28 cellular contexts compared by ENCODE assay signal in the genomic region with DNA sequence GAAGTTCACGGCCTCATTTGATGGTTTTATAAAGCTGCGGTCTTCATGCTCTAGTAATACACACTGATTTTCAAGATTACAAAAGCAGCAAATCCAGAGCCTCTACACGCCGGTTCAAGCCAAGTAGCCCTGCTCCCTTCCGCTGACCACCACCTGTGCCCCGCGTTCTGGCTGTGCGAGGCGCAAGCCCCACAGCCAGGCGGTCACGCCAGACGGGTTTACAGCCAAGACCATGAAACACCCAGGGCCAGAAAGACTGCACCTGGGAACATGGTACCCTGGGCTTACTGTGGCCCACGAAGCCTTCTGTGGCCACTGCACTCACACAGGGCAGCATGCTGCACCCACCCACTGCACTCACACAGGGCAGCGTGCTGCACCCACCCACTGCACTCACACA. TPM values are rescaled to one million over a fixed set of nuclear protein-coding genes. Genes with fewer than 3 reads are reported as not detected.
A peak's percentile ranks its signal among the peaks of the same experiment; 100 is the strongest.
DNase-seq lines count a peak whose midpoint lies in the region; ATAC-seq, FAIRE-seq and TF ChIP-seq lines count a peak whose summit lies in the region.
"Had no signal": no experiment of that assay in that cellular context is flagged by ENCODE, and none has a peak within 500 bp of the region (broad histone marks: within the 10 kb centered on the region; RNA-seq: fewer than 3 reads in every experiment).

No MANE protein-coding gene starts in this region.

- H3K4me2 ChIP-seq in H1 (ENCODE audit: insufficient read depth in 1 of 2, low read depth in 2 of 2, low read length in 2 of 2) (no peak overlapping the region), osteoblast (ENCODE audit: insufficient read depth, low read length) (peak overlapping the region; percentile 18), PC-3 (ENCODE audit: low read length) (no peak overlapping the region), trophoblast cell (ENCODE audit: low read length) (no peak overlapping the region)
- H3K4me2 ChIP-seq: SK-N-SH had no signal

- POLR2A ChIA-PET in H1 (lab: Charles Lee; ENCODE audit: partially characterized antibody) (no interaction called here), PC-3 (lab: Charles Lee; ENCODE audit: unreplicated experiment) (no interaction called here)

- TF ChIP-seq EP300 in H1 (IDR thresholded peaks at IDR 0.05; ENCODE audit: borderline replicate concordance in 1 of 2, low read depth in 2 of 2, low read length in 2 of 2) = no peak

- no peak overlapping the region for H3K18ac ChIP-seq in H1 (ENCODE audit: extremely low read depth, low read length)
- no peak overlapping the region for H3K18ac ChIP-seq in trophoblast cell (ENCODE audit: low read length)

- H3K23ac ChIP-seq in H1 (ENCODE audit: insufficient read length) = no peak overlapping the region
- no peak overlapping the region for H3K23ac ChIP-seq in trophoblast cell (ENCODE audit: low read length)

- H3K4ac ChIP-seq in H1 (replicated peaks; ENCODE audit: insufficient read length, low read depth, low read length) = no peak overlapping the region
- no peak overlapping the region for H3K4ac ChIP-seq in trophoblast cell (ENCODE audit: low read depth, low read length)

- H3K79me2 ChIP-seq in H1 (ENCODE audit: control insufficient read depth in 1 of 2, insufficient read depth in 2 of 2, low read length in 2 of 2) = peaks cover 0 to 55% of the 10 kb centered on the region in 2 experiments; a peak in 2 of 4 replicates
- peaks cover 45% of the 10 kb centered on the region for H3K79me2 ChIP-seq in osteoblast (ENCODE audit: insufficient read depth, low read length)
- peaks cover 29% of the 10 kb centered on the region; the same call in 1 of the 2 replicates for H3K79me2 ChIP-seq in PC-3 (ENCODE audit: low read length)
- H3K79me2 ChIP-seq in trophoblast cell (ENCODE audit: control insufficient read depth, insufficient read depth, low read length, poor library complexity) = no peaks in the 10 kb centered on the region

- no peak overlapping the region for H2BK15ac ChIP-seq in H1 (ENCODE audit: low read length)

- peak overlapping the region; percentile 51; the same call in 1 of the 2 replicates for H4K8ac ChIP-seq in H1 (ENCODE audit: extremely low read depth, insufficient read depth, low read length)
- H4K8ac ChIP-seq in trophoblast cell (ENCODE audit: low read depth, low read length) = no peak overlapping the region

- peaks cover 6% of the 10 kb centered on the region for H3F3A ChIP-seq in PC-3 (ENCODE audit: low read length, unreplicated experiment)

- intact Hi-C loops in left ventricle myocardium inferior (cut with micrococcal nuclease) = no loop called here
- intact Hi-C loops in heart right ventricle (cut with DNase I) = loop anchor here in 3 of 10 donors (5.0 kb wide), 1 partner anchor 34 kb away; a partner anchor contains a TSS
- intact Hi-C loops in PC-3 (cut with micrococcal nuclease) = no loop called here

- H2AFZ ChIP-seq in H1 (ENCODE audit: low read length) (no peak overlapping the region), osteoblast (ENCODE audit: low read length) (no peak overlapping the region), PC-3 (ENCODE audit: low read length) (no peak overlapping the region), trophoblast cell (ENCODE audit: insufficient read depth, low read length, poor library complexity) (no peak overlapping the region)

- H2AK5ac ChIP-seq in H1 (ENCODE audit: low read depth, low read length) (no peak overlapping the region), trophoblast cell (ENCODE audit: low read length) (no peak overlapping the region)

- H3K27ac ChIP-seq in left ventricle myocardium inferior (replicated peaks) (peak overlapping the region; percentile 12), heart right ventricle (peak overlapping the region in 2 of 10 donors; percentile 0 to 10), H1 (ENCODE audit: low read depth, low read length) (no peak overlapping the region), osteoblast (ENCODE audit: low read depth, low read length) (no peak overlapping the region), PC-3 (ENCODE audit: low read length) (no peak overlapping the region), trophoblast cell (ENCODE audit: low read depth, low read length) (no peak overlapping the region)

- TF ChIP-seq CTCF in left ventricle myocardium inferior (IDR thresholded peaks at IDR 0.05; ENCODE audit: borderline replicate concordance) (no peak), heart right ventricle (IDR thresholded peaks at IDR 0.05) (no peak), H1 (IDR thresholded peaks at IDR 0.05; ENCODE audit: control extremely low read depth in 1 of 3, insufficient read depth in 1 of 3, low read depth in 1 of 3, low read length in 3 of 3) (no peak), osteoblast (IDR thresholded peaks at IDR 0.05; ENCODE audit: extremely low read depth, low read depth, low read length) (no peak), PC-3 (conservative IDR thresholded peaks at IDR 0.05; ENCODE audit: low read depth, low read length) (no peak)

- no peak overlapping the region for H2BK20ac ChIP-seq in H1 (ENCODE audit: low read length)

- H3K79me1 ChIP-seq in H1 (ENCODE audit: low read depth, low read length) (peaks cover 7% of the 10 kb centered on the region), trophoblast cell (ENCODE audit: low read length) (no peaks in the 10 kb centered on the region)

- no peak overlapping the region for H3K4me3 ChIP-seq in left ventricle myocardium inferior
- no peak overlapping the region for H3K4me3 ChIP-seq in heart right ventricle
- no peak overlapping the region for H3K4me3 ChIP-seq in H1 (ENCODE audit: extremely low read depth in 1 of 4, insufficient read depth in 2 of 4, low read depth in 3 of 4, low read length in 4 of 4)
- no peak overlapping the region for H3K4me3 ChIP-seq in osteoblast (ENCODE audit: insufficient read depth, low read length)
- no peak overlapping the region for H3K4me3 ChIP-seq in PC-3 (ENCODE audit: low read length)
- no peak overlapping the region for H3K4me3 ChIP-seq in trophoblast cell (ENCODE audit: low read depth, low read length)
- H3K4me3 ChIP-seq: GM12878, K562 had no signal

- H2BK5ac ChIP-seq in H1 (ENCODE audit: low read depth, low read length) (no peak overlapping the region), trophoblast cell (ENCODE audit: low read depth, low read length, poor library complexity) (no peak overlapping the region)

- H4K20me1 ChIP-seq in H1 (replicated peaks in 1 of 2; ENCODE audit: control insufficient read depth in 1 of 2, insufficient read depth in 2 of 2, low read length in 2 of 2) (peaks cover 7 to 15% of the 10 kb centered on the region in 2 experiments), osteoblast (ENCODE audit: insufficient read depth, low read length) (no peaks in the 10 kb centered on the region), PC-3 (ENCODE audit: low read length) (no peaks in the 10 kb centered on the region)

- H2BK120ac ChIP-seq in H1 (replicated peaks; ENCODE audit: low read depth, low read length) (no peak overlapping the region), trophoblast cell (ENCODE audit: insufficient read depth, low read length, poor library complexity) (no peak overlapping the region)

- no TSS peak for BruUV-seq in PC-3 (replicated peaks; lab: Mats Ljungman, UMichigan)

- no peaks in the 10 kb centered on the region for H3K23me2 ChIP-seq in H1 (ENCODE audit: low read depth, low read length)

- H3K56ac ChIP-seq in H1 (replicated peaks; ENCODE audit: insufficient read length, low read depth, low read length) = no peak overlapping the region

- H3K4me1 ChIP-seq in left ventricle myocardium inferior (peaks cover 23% of the 10 kb centered on the region), heart right ventricle (peaks cover 0 to 38% (median 15%) of the 10 kb centered on the region in 9 donors), H1 (replicated peaks in 1 of 4; ENCODE audit: control insufficient read depth in 3 of 4, insufficient read depth in 4 of 4, low read length in 3 of 4) (peaks cover 0 to 14% (median 8%) of the 10 kb centered on the region in 4 experiments; a peak in 6 of 7 replicates), osteoblast (ENCODE audit: insufficient read depth, low read length) (peaks cover 33% of the 10 kb centered on the region), PC-3 (ENCODE audit: insufficient read depth, low read length) (no peaks in the 10 kb centered on the region), trophoblast cell (ENCODE audit: control insufficient read depth in 1 of 2, insufficient read depth in 2 of 2, low read length in 2 of 2) (peaks cover 0 to 2% of the 10 kb centered on the region in 2 experiments)
- H3K4me1 ChIP-seq: Caco-2 had no signal

- no peak for ATAC-seq in heart right ventricle
- no peak for ATAC-seq in PC-3
- ATAC-seq: CD8-positive, alpha-beta T cell; HepG2; K562 had no signal

- H4K91ac ChIP-seq in H1 (replicated peaks; ENCODE audit: insufficient read length, low read length) (no peak overlapping the region), trophoblast cell (ENCODE audit: low read depth, low read length) (no peak overlapping the region)

- no peaks in the 10 kb centered on the region for H3K27me3 ChIP-seq in left ventricle myocardium inferior (ENCODE audit: low read depth)
- no peaks in the 10 kb centered on the region for H3K27me3 ChIP-seq in heart right ventricle
- no peaks in the 10 kb centered on the region for H3K27me3 ChIP-seq in H1 (replicated peaks in 1 of 4; ENCODE audit: control insufficient read depth in 3 of 4, extremely low read depth in 1 of 4, insufficient read depth in 3 of 4, low read length in 3 of 4)
- no peaks in the 10 kb centered on the region for H3K27me3 ChIP-seq in osteoblast (ENCODE audit: insufficient read depth, low read length)
- no peaks in the 10 kb centered on the region for H3K27me3 ChIP-seq in PC-3 (ENCODE audit: low read length)
- H3K27me3 ChIP-seq in trophoblast cell (ENCODE audit: insufficient read depth, low read length) = no peaks in the 10 kb centered on the region

- no peak overlapping the region for H4K12ac ChIP-seq in trophoblast cell (ENCODE audit: low read depth, low read length)

- TF ChIP-seq RAD21 in H1 (IDR thresholded peaks at IDR 0.05 in 1 of 2, conservative IDR thresholded peaks at IDR 0.05 in 1 of 2; ENCODE audit: low read depth in 2 of 2, low read length in 2 of 2) = no peak

- DNase-seq in left ventricle myocardium inferior = no peak
- no peak for DNase-seq in heart right ventricle
- no peak for DNase-seq in H1 (ENCODE audit: low read depth in 1 of 2, low spot score in 2 of 2)
- peak; percentile 37 for DNase-seq in osteoblast (ENCODE audit: insufficient read length, low spot score, missing footprints)
- no peak for DNase-seq in urothelium cell line (ENCODE audit: low spot score)
- no peak for DNase-seq in iPS-NIHi11 (ENCODE audit: low spot score)
- DNase-seq in PC-3 = no peak
- no peak for DNase-seq in trophoblast cell
- DNase-seq: C1 segment of cervical spinal cord; CD8-positive, alpha-beta T cell; GDM1; Kasumi-1; NCI-H1092 treated with DMSO at 0.1 percent for 48 hours; NCI-H1436; NCI-H187; NCI-H2081 treated with DMSO at 0.1 percent for 48 hours; NCI-H2171; NCI-H226; NCI-H510A; NCI-H69; SK-N-SH had no signal

- FAIRE-seq in H1 (lab: Jason Lieb, UNC) = no peak
- FAIRE-seq in urothelium cell line (lab: Jason Lieb, UNC) = peak; percentile 77
- FAIRE-seq: A204.1, GM12878, H54, HepG2, K562, RCC 7860 had no signal

- no peak overlapping the region for H3K14ac ChIP-seq in H1 (ENCODE audit: insufficient read length)
- no peak overlapping the region for H3K14ac ChIP-seq in trophoblast cell (ENCODE audit: low read length)

- no peak overlapping the region for H3K9ac ChIP-seq in H1 (replicated peaks in 1 of 4; ENCODE audit: extremely low read depth in 1 of 4, low read depth in 3 of 4, low read length in 3 of 4)
- no peak overlapping the region for H3K9ac ChIP-seq in PC-3 (ENCODE audit: low read length)
- H3K9ac ChIP-seq in trophoblast cell (ENCODE audit: low read length) = no peak overlapping the region
- H3K9ac ChIP-seq: SK-N-SH had no signal

- 84 to 94% methylated on average over 14 of the region's 14 CpGs for WGBS in heart right ventricle, 2 donors
- 92% methylated on average over 14 of the region's 14 CpGs; no CpG with 5 or more reads in 1 of the 2 experiments for WGBS in H1 (ENCODE audit: extremely low coverage in 1 of 2, insufficient coverage in 1 of 2, insufficient read length in 1 of 2, insufficient replicate concordance in 2 of 2, low coverage in 1 of 2, low lambda C conversion rate in 2 of 2, missing lambda C conversion rate in 1 of 2), 2 experiments
- WGBS in trophoblast cell (ENCODE audit: extremely low coverage, insufficient coverage, insufficient read length) = no CpG with 5 or more reads among the region's 14 CpGs

- H3K36me3 ChIP-seq in left ventricle myocardium inferior = peaks cover 7% of the 10 kb centered on the region
- peaks cover 0 to 7% (median 0%) of the 10 kb centered on the region in 9 donors for H3K36me3 ChIP-seq in heart right ventricle
- peaks cover 0 to 7% (median 1%) of the 10 kb centered on the region in 4 experiments; a peak in 2 of 8 replicates for H3K36me3 ChIP-seq in H1 (ENCODE audit: control insufficient read depth in 2 of 4, insufficient read depth in 4 of 4, low read length in 3 of 4)
- H3K36me3 ChIP-seq in osteoblast (ENCODE audit: insufficient read depth, low read length) = peaks cover 4% of the 10 kb centered on the region
- H3K36me3 ChIP-seq in PC-3 (ENCODE audit: low read depth, low read length) = no peaks in the 10 kb centered on the region
- peaks cover 13 to 18% of the 10 kb centered on the region in 2 experiments for H3K36me3 ChIP-seq in trophoblast cell (ENCODE audit: control insufficient read depth in 1 of 2, insufficient read depth in 2 of 2, low read length in 2 of 2)

- CTCF ChIA-PET in H1 (lab: Charles Lee; ENCODE audit: partially characterized antibody) = interaction anchor here (1.1 to 3.6 kb wide), 2 partner anchors 16 to 58 kb away, joined by 3 to 14 read pairs; a partner anchor contains a TSS
- CTCF ChIA-PET in PC-3 (lab: Charles Lee) = no interaction called here

- no peak for TF ChIP-seq POLR2A in H1 (IDR thresholded peaks at IDR 0.05; ENCODE audit: control extremely low read depth in 1 of 2, low read depth in 2 of 2, low read length in 2 of 2)

- H2BK12ac ChIP-seq in H1 (ENCODE audit: low read depth, low read length) = no peak overlapping the region
- H2BK12ac ChIP-seq in trophoblast cell (ENCODE audit: low read length) = no peak overlapping the region

- no peaks in the 10 kb centered on the region for H3K9me2 ChIP-seq in PC-3 (replicated peaks; ENCODE audit: low read length)
- H3K9me2 ChIP-seq: SK-N-SH had no signal

- H3K9me3 ChIP-seq in left ventricle myocardium inferior (replicated peaks) (no peaks in the 10 kb centered on the region), heart right ventricle (no peaks in the 10 kb centered on the region), H1 (ENCODE audit: insufficient read depth in 2 of 2, low read depth in 1 of 2, low read length in 1 of 2) (no peaks in the 10 kb centered on the region), osteoblast (ENCODE audit: low read depth, low read length) (no peaks in the 10 kb centered on the region), PC-3 (ENCODE audit: low read length) (no peaks in the 10 kb centered on the region), trophoblast cell (ENCODE audit: insufficient read depth, low read depth, low read length) (peaks cover 1% of the 10 kb centered on the region)
- H3K9me3 ChIP-seq: Caco-2, SK-N-SH had no signal

- H4K5ac ChIP-seq in H1 (ENCODE audit: insufficient read length, low read depth, low read length) = no peak overlapping the region

RNA-seq across cellular contexts. Expression of a gene that starts 33.6 kb away (rescaled TPM):
- total RNA-seq in left ventricle myocardium inferior (3.0 TPM), heart right ventricle (1 to 10 TPM; 1.1 to 4.7 (median 1.7) TPM), osteoblast (10.3 and 10.5 TPM in 2 replicates), PC-3 (2014; rRNA removed) (4.9 and 8.0 TPM in 2 replicates)
- polyA plus RNA-seq in heart right ventricle (1 to 10 TPM; 3.0 to 4.5 TPM), H1 (2011; rRNA removed) (0.47 and 0.78 TPM in 2 replicates)
- total RNA-seq in H1 (2021; fragmentation: NEBNext Ultra II Directional; extraction: Animal tissue kit (Norgen Biotek cat#: 25700)) = 0.24 and 0.52 TPM in 2 replicates
- 0.56 TPM for polyA plus RNA-seq in H1 (2011; cell fraction: cytosol; rRNA removed)
- 1.00 TPM for polyA plus RNA-seq in H1 (2011; cell fraction: nucleus; rRNA removed)
- polyA plus RNA-seq in H1 (2012, experiment 1 of 2) = 0.36 to 0.68 TPM (median 0.62 TPM) in 4 replicates
- polyA plus RNA-seq in H1 (2012, experiment 2 of 2) = 0.17 TPM
- polyA plus RNA-seq in H1 (2013, experiment 1 of 2) = 0.20 TPM
- polyA plus RNA-seq in H1 (2013, experiment 2 of 2) = 0.20 TPM
- 0.16 and 0.27 TPM in 2 replicates for polyA minus RNA-seq in H1 (2011; rRNA and poly(A)+ RNA removed)
- not detected for polyA minus RNA-seq in H1 (2011; cell fraction: cytosol; rRNA and poly(A)+ RNA removed)
- polyA minus RNA-seq in H1 (2011; cell fraction: nucleus; rRNA and poly(A)+ RNA removed) = 0.70 TPM
- 5.2 and 5.3 TPM in 2 replicates for polyA plus RNA-seq in trophoblast cell (2013)

RNA-seq across cellular contexts. Expression of a gene that starts 38.5 kb away (rescaled TPM):
- 6.6 TPM for total RNA-seq in left ventricle myocardium inferior
- total RNA-seq in heart right ventricle = 10 to 100 TPM in 4 of 10 donors, 1 to 10 TPM in 6; 4.4 to 11.2 (median 7.7) TPM
- polyA plus RNA-seq in heart right ventricle = 10 to 100 TPM; 26.9 to 32.6 TPM
- total RNA-seq in H1 (2021; fragmentation: NEBNext Ultra II Directional; extraction: Animal tissue kit (Norgen Biotek cat#: 25700)) = 15.5 and 16.6 TPM in 2 replicates
- 17.7 and 20.3 TPM in 2 replicates for polyA plus RNA-seq in H1 (2011; rRNA removed)
- 22.7 TPM for polyA plus RNA-seq in H1 (2011; cell fraction: cytosol; rRNA removed)
- 12.6 TPM for polyA plus RNA-seq in H1 (2011; cell fraction: nucleus; rRNA removed)
- polyA plus RNA-seq in H1 (2012, experiment 1 of 2) = 18.9 to 23.2 TPM (median 21.4 TPM) in 4 replicates
- polyA plus RNA-seq in H1 (2012, experiment 2 of 2) = 18.0 TPM
- polyA plus RNA-seq in H1 (2013, experiment 1 of 2) = 7.9 TPM
- 8.7 TPM for polyA plus RNA-seq in H1 (2013, experiment 2 of 2)
- 9.8 and 10.7 TPM in 2 replicates for polyA minus RNA-seq in H1 (2011; rRNA and poly(A)+ RNA removed)
- polyA minus RNA-seq in H1 (2011; cell fraction: cytosol; rRNA and poly(A)+ RNA removed) = 7.8 TPM
- polyA minus RNA-seq in H1 (2011; cell fraction: nucleus; rRNA and poly(A)+ RNA removed) = 7.3 TPM
- total RNA-seq in osteoblast = 11.8 and 13.0 TPM in 2 replicates
- total RNA-seq in PC-3 (2014; rRNA removed) = 11.7 and 28.4 TPM in 2 replicates
- 24.2 and 26.7 TPM in 2 replicates for polyA plus RNA-seq in trophoblast cell (2013)
